ENCODE assay signal across 18 cellular contexts in genomic region chr3:33729993-33730392, GRCh38.
DNase-seq lines count a peak whose midpoint lies in the region; ATAC-seq, FAIRE-seq and TF ChIP-seq lines count a peak whose summit lies in the region.
"Had no signal": no experiment of that assay in that cellular context is flagged by ENCODE, and none has a peak within 500 bp of the region (broad histone marks: within the 10 kb centered on the region; RNA-seq: fewer than 3 reads in every experiment).

No MANE protein-coding gene starts in this region.

- no peak overlapping the region for H3K9ac ChIP-seq in MM.1S (ENCODE audit: low read length)

- H3K4me3 ChIP-seq in MM.1S (ENCODE audit: low read length) = peak overlapping the region; percentile 34; the same call in 1 of the 2 replicates
- H3K4me3 ChIP-seq: gastroesophageal sphincter had no signal

- H2AFZ ChIP-seq in MM.1S (ENCODE audit: low read length) = peak overlapping the region; percentile 36; the same call in 1 of the 2 replicates

- peaks cover 4% of the 10 kb centered on the region; the same call in 1 of the 2 replicates for H3F3A ChIP-seq in MM.1S (ENCODE audit: insufficient read depth, low read length)

- peaks cover 26% of the 10 kb centered on the region for H3K4me1 ChIP-seq in MM.1S (ENCODE audit: low read length)
- H3K4me1 ChIP-seq: gastroesophageal sphincter had no signal

- peak overlapping the region; percentile 40; the same call in 1 of the 2 replicates for H3K27ac ChIP-seq in MM.1S (ENCODE audit: low read length)
- H3K27ac ChIP-seq: gastroesophageal sphincter had no signal

- peak; percentile 68 for ATAC-seq in GM19463 (IDR thresholded peaks at IDR 0.05; ENCODE audit: unreplicated experiment)
- peak; percentile 87 for ATAC-seq in HG02870 (IDR thresholded peaks at IDR 0.05; ENCODE audit: unreplicated experiment)
- ATAC-seq: activated CD4-positive, CD25-positive, alpha-beta regulatory T cell treated with anti-CD3 and anti-CD28 coated beads, Interleukin-2, amount 50 U/mL, for 24 hours; activated T-helper 17 cell treated with anti-CD3 and anti-CD28 coated beads, Interleukin-2, amount 50 U/mL, for 72 hours; gastroesophageal sphincter had no signal

- H3K4me2 ChIP-seq in MM.1S (ENCODE audit: low read depth, low read length) = peak overlapping the region; percentile 77

- H3K9me2 ChIP-seq in MM.1S (replicated peaks; ENCODE audit: insufficient read depth, low read length) = no peaks in the 10 kb centered on the region

- TF ChIP-seq CTCF in MM.1S (IDR thresholded peaks at IDR 0.05; ENCODE audit: low read length) (no peak), D721Med (IDR thresholded peaks at IDR 0.05; ENCODE audit: insufficient read depth, missing control alignments) (no peak)

- DNase-seq in GM18507 (ENCODE audit: extremely low spot score, insufficient read length, low read depth) (no peak), MM.1S (peak; percentile 89), ACHN (no peak), iPS-NIHi7 (ENCODE audit: extremely low spot score) (no peak), NCI-H2107 treated with DMSO at 0.1 percent for 48 hours (lab: John Stamatoyannopoulos, UW; ENCODE audit: unreplicated experiment) (no peak), D721Med (ENCODE audit: insufficient read length, low spot score) (no peak)
- DNase-seq: CD4-positive, alpha-beta memory T cell; DND-41; NCI-H1930; NCI-H446 treated with DMSO at 0.1 percent for 48 hours; SIG-M5; stimulated activated CD4-positive, alpha-beta T cell treated with anti-CD3 and anti-CD28 coated beads, Interleukin-2, amount 100 ng/mL, for 48 hours; T-helper 2 cell had no signal

- FAIRE-seq in GM18507 (lab: Jason Lieb, UNC) (peak; percentile 72), D721Med (lab: Jason Lieb, UNC) (no peak)

- H3K36me3 ChIP-seq in MM.1S (replicated peaks; ENCODE audit: insufficient read depth, low read length) = no peaks in the 10 kb centered on the region
- H3K36me3 ChIP-seq: gastroesophageal sphincter had no signal

- no peaks in the 10 kb centered on the region for H3K9me3 ChIP-seq in MM.1S (replicated peaks; ENCODE audit: insufficient read depth, low read length)
- H3K9me3 ChIP-seq: gastroesophageal sphincter had no signal

- in situ Hi-C loops in ACHN (cut with HindIII; ENCODE audit: low pct_ligation_motif_present, low pct_unique_long_range_greater_than_20kb, low sequenced_read_pairs) = no loop called here

- no peaks in the 10 kb centered on the region for H4K20me1 ChIP-seq in MM.1S (ENCODE audit: insufficient read depth, low read length)

- H3K27me3 ChIP-seq in MM.1S (replicated peaks; ENCODE audit: insufficient read depth, low read length) = no peaks in the 10 kb centered on the region
- H3K27me3 ChIP-seq: gastroesophageal sphincter had no signal

- H3K79me2 ChIP-seq in MM.1S (ENCODE audit: low read length) = no peaks in the 10 kb centered on the region
